8 cellular contexts compared by ENCODE assay signal in genomic region chr20:50115591-50116367, GRCh38. TPM values are rescaled to one million over a fixed set of nuclear protein-coding genes. Genes with fewer than 3 reads are reported as not detected.
DNase-seq lines count a peak whose midpoint lies in the region; ATAC-seq, FAIRE-seq and TF ChIP-seq lines count a peak whose summit lies in the region.

No MANE protein-coding gene starts in this region.

- H3K36me3 ChIP-seq in WERI-Rb-1 (peaks cover 8% of the 10 kb centered on the region), bronchial epithelial cell (ENCODE audit: control insufficient read depth, insufficient read depth, low read length) (no peaks in the 10 kb centered on the region), smooth muscle cell (ENCODE audit: low read depth) (no peaks in the 10 kb centered on the region)

- H3K9ac ChIP-seq in smooth muscle cell (ENCODE audit: low read depth), result peak overlapping the region; percentile 68

- no peak for TF ChIP-seq CTCF in AG04450 (IDR thresholded peaks at IDR 0.05; ENCODE audit: low read depth, low read length)
- no peak for TF ChIP-seq CTCF in WERI-Rb-1 (IDR thresholded peaks at IDR 0.05; ENCODE audit: low read depth, low read length)
- TF ChIP-seq CTCF in bronchial epithelial cell (IDR thresholded peaks at IDR 0.05; ENCODE audit: insufficient read depth, low read length, severe bottlenecking), result no peak
- no peak for TF ChIP-seq CTCF in smooth muscle cell (IDR thresholded peaks at IDR 0.05; ENCODE audit: borderline replicate concordance, insufficient read depth, poor library complexity, severe bottlenecking)

- CTCF ChIA-PET in AG04450 (lab: Charles Lee), result interaction anchor here (0.8 to 1.8 kb wide), 8 partner anchors 21 to 137 kb away, joined by 3 to 15 read pairs (median 4); no protein-coding TSS in a partner anchor

- POLR2A ChIA-PET in AG04450 (lab: Yijun Ruan, JAX), result interaction anchor here (0.5 to 1.2 kb wide), 8 partner anchors 12 to 133 kb away, joined by 3 to 6 read pairs (median 4); partner anchors contain the start of gene PEDS1

- DNase-seq in AG04450 (ENCODE audit: low read depth, low spot score) (peak; percentile 92), NCI-H2196 treated with DMSO at 0.1 percent for 48 hours (lab: John Stamatoyannopoulos, UW; ENCODE audit: unreplicated experiment) (peak; percentile 92), WERI-Rb-1 (peak; percentile 94), bronchial epithelial cell (ENCODE audit: low read depth) (peak; percentile 91), iPS-NIHi7 (ENCODE audit: extremely low spot score) (peak; percentile 93), smooth muscle cell (lab: John Stamatoyannopoulos, UW; ENCODE audit: unreplicated experiment) (peak; percentile 70)

- 1% methylated on average over 24 of the region's 24 CpGs for WGBS in smooth muscle cell (ENCODE audit: low lambda C conversion rate)

- peaks cover 29% of the 10 kb centered on the region for H3K4me1 ChIP-seq in smooth muscle cell (ENCODE audit: low read depth)

- ATAC-seq in GM18907 (IDR thresholded peaks at IDR 0.05; ENCODE audit: unreplicated experiment), result peak; percentile 68
- peak; percentile 79 for ATAC-seq in HG03139 (IDR thresholded peaks at IDR 0.05; ENCODE audit: unreplicated experiment)

- H3K79me2 ChIP-seq in smooth muscle cell (ENCODE audit: low read depth), result peaks cover 30% of the 10 kb centered on the region

- H3K27me3 ChIP-seq in AG04450 (ENCODE audit: control insufficient read depth, insufficient read depth, low read length), result no peaks in the 10 kb centered on the region
- H3K27me3 ChIP-seq in WERI-Rb-1 (ENCODE audit: insufficient read depth, low read depth, severe bottlenecking), result no peaks in the 10 kb centered on the region
- H3K27me3 ChIP-seq in bronchial epithelial cell (ENCODE audit: control insufficient read depth, insufficient read depth, low read length), result no peaks in the 10 kb centered on the region
- H3K27me3 ChIP-seq in smooth muscle cell (ENCODE audit: low read depth), result no peaks in the 10 kb centered on the region

- no peak for FAIRE-seq in bronchial epithelial cell (lab: Jason Lieb, UNC)

- peak overlapping the region; percentile 85 for H3K4me2 ChIP-seq in smooth muscle cell

- H4K20me1 ChIP-seq in smooth muscle cell (ENCODE audit: low read depth), result peaks cover 13% of the 10 kb centered on the region

- peaks cover 22% of the 10 kb centered on the region for H3F3A ChIP-seq in smooth muscle cell (ENCODE audit: low read depth)

- H3K9me3 ChIP-seq in AG04450 (ENCODE audit: control insufficient read depth, insufficient read depth, low read length) (no peaks in the 10 kb centered on the region), WERI-Rb-1 (ENCODE audit: severe bottlenecking) (no peaks in the 10 kb centered on the region), smooth muscle cell (replicated peaks; ENCODE audit: low read depth) (no peaks in the 10 kb centered on the region)

- peak overlapping the region; percentile 83 for H2AFZ ChIP-seq in smooth muscle cell (ENCODE audit: low read depth)

- H3K4me3 ChIP-seq in AG04450 (ENCODE audit: low read depth, low read length) (peak overlapping the region; percentile 65), WERI-Rb-1 (ENCODE audit: low read depth, low read length) (peak overlapping the region; percentile 61), bronchial epithelial cell (ENCODE audit: low read depth, low read length) (peak overlapping the region; percentile 31), smooth muscle cell (peak overlapping the region; percentile 58)

- H3K27ac ChIP-seq in AG04450 (ENCODE audit: low read depth, low read length) (peak overlapping the region; percentile 31), WERI-Rb-1 (peak overlapping the region; percentile 1; the same call in 1 of the 2 replicates), smooth muscle cell (ENCODE audit: low read depth) (peak overlapping the region; percentile 58)

RNA-seq across cellular contexts. Expression of gene UBE2V1, which starts 2.8 kb away (rescaled TPM):
- 148 and 171 TPM in 2 replicates for polyA plus RNA-seq in AG04450 (2011; rRNA removed)
- 87.4 and 99.3 TPM in 2 replicates for polyA minus RNA-seq in AG04450 (2011; rRNA and poly(A)+ RNA removed)
- total RNA-seq in bronchial epithelial cell, result 18.4 and 30.2 TPM in 2 replicates
- 94.1 and 94.8 TPM in 2 replicates for total RNA-seq in smooth muscle cell
- polyA plus RNA-seq in smooth muscle cell, result 128 and 141 TPM in 2 replicates

RNA-seq across cellular contexts. Expression of gene PEDS1, which starts 37.7 kb away (rescaled TPM):
- 24.7 and 34.1 TPM in 2 replicates for polyA plus RNA-seq in AG04450 (2011; rRNA removed)
- polyA minus RNA-seq in AG04450 (2011; rRNA and poly(A)+ RNA removed), result 59.3 and 77.2 TPM in 2 replicates
- 9.7 and 16.9 TPM in 2 replicates for total RNA-seq in bronchial epithelial cell
- 36.6 and 45.8 TPM in 2 replicates for total RNA-seq in smooth muscle cell
- 47.4 and 64.3 TPM in 2 replicates for polyA plus RNA-seq in smooth muscle cell

Comparison
In these comparisons a context has a peak if more than half of its experiments do, and no peak if none do; other contexts are left out.
1. Peak in every context shown above with its lines: DNase-seq, ATAC-seq, H3K4me3 ChIP-seq and H3K27ac ChIP-seq.
2. H3K27ac ChIP-seq: peak in every context shown above with its lines; median percentile 58 in smooth muscle cell; 31 in AG04450; 1 in WERI-Rb-1.